1 cellular context compared by ENCODE assay signal in genomic region chr15:33094336-33094735, GRCh38.
TF ChIP-seq lines count a peak whose summit lies in the region.

No MANE protein-coding gene starts in this region.

TF ChIP-seq in SK-N-SH, 30 proteins besides CTCF, POLR2A, EP300 and RAD21 (continued from another document):
- no peak for TF ChIP-seq ZBTB33 (IDR thresholded peaks at IDR 0.05; ENCODE audit: borderline replicate concordance, low read depth)
- TF ChIP-seq MEF2A (IDR thresholded peaks at IDR 0.05; ENCODE audit: borderline replicate concordance, low read depth) = peak; percentile 96
- peak; percentile 32; the same call in 1 of the 2 replicates for TF ChIP-seq TCF12 (IDR thresholded peaks at IDR 0.05)
